In genomic region chr11:77418155-77418980, GRCh38 we compare ENCODE assay signal across 15 cellular contexts. TPM values are rescaled to one million over a fixed set of nuclear protein-coding genes. Genes with fewer than 3 reads are reported as not detected.
A peak's percentile ranks its signal among the peaks of the same experiment; 100 is the strongest.
DNase-seq lines count a peak whose midpoint lies in the region; ATAC-seq and TF ChIP-seq lines count a peak whose summit lies in the region.
"Had no signal": no experiment of that assay in that cellular context is flagged by ENCODE, and none has a peak within 500 bp of the region (broad histone marks: within the 10 kb centered on the region; RNA-seq: fewer than 3 reads in every experiment).

No MANE protein-coding gene starts in this region.

- no peaks in the 10 kb centered on the region for H3K9me3 Mint-ChIP-seq in Caco-2 (ENCODE audit: unreplicated experiment)
- H3K9me3 Mint-ChIP-seq: activated naive CD8-positive, alpha-beta T cell treated with anti-CD3 and anti-CD28 coated beads, Interleukin-2, amount 10 ng/mL, durations not matched to agents 7 days and 5 days; neural crest cell; type B pancreatic cell had no signal

- H3K27ac ChIP-seq in spleen (peak overlapping the region in 6 of 8 donors; percentile 33 to 70 (median 52)), esophagus squamous epithelium (no peak overlapping the region)

- no peak overlapping the region for H3K27ac Mint-ChIP-seq in Caco-2 (ENCODE audit: unreplicated experiment)
- H3K27ac Mint-ChIP-seq: activated naive CD8-positive, alpha-beta T cell treated with anti-CD3 and anti-CD28 coated beads, Interleukin-2, amount 10 ng/mL, durations not matched to agents 7 days and 5 days; type B pancreatic cell had no signal

- intact Hi-C loops in spleen (cut with DNase I; ENCODE audit: low total_unique reads): no loop called here
- intact Hi-C loops in Caco-2 (cut with micrococcal nuclease; ENCODE audit: unreplicated experiment): loop anchor here (2.0 to 10.0 kb wide), 2 partner anchors 52 to 224 kb away; no protein-coding TSS in a partner anchor
- intact Hi-C loops in esophagus squamous epithelium (cut with DNase I): no loop called here

- peaks cover 32% of the 10 kb centered on the region for H3K4me1 Mint-ChIP-seq in Caco-2 (ENCODE audit: low read depth, unreplicated experiment)

- H3K4me3 Mint-ChIP-seq in Caco-2 (ENCODE audit: unreplicated experiment): no peak overlapping the region
- H3K4me3 Mint-ChIP-seq: activated naive CD8-positive, alpha-beta T cell treated with anti-CD3 and anti-CD28 coated beads, Interleukin-2, amount 10 ng/mL, durations not matched to agents 7 days and 5 days; neural crest cell; type B pancreatic cell had no signal

- no peaks in the 10 kb centered on the region for H3K27me3 Mint-ChIP-seq in Caco-2 (ENCODE audit: insufficient read depth, unreplicated experiment)
- H3K27me3 Mint-ChIP-seq: activated naive CD8-positive, alpha-beta T cell treated with anti-CD3 and anti-CD28 coated beads, Interleukin-2, amount 10 ng/mL, durations not matched to agents 7 days and 5 days; type B pancreatic cell had no signal

- TF ChIP-seq CTCF in spleen (IDR thresholded peaks at IDR 0.05 in 8 of 11, conservative IDR thresholded peaks at IDR 0.05 in 3 of 11): no peak
- TF ChIP-seq CTCF in Caco-2 (IDR thresholded peaks at IDR 0.05; ENCODE audit: insufficient read depth in 1 of 2, low read depth in 1 of 2, low read length in 1 of 2, severe bottlenecking in 1 of 2, unreplicated experiment in 1 of 2): no peak
- no peak for TF ChIP-seq CTCF in esophagus squamous epithelium (IDR thresholded peaks at IDR 0.05)

- H3K9me3 ChIP-seq in spleen (no peaks in the 10 kb centered on the region), Caco-2 (no peaks in the 10 kb centered on the region), esophagus squamous epithelium (no peaks in the 10 kb centered on the region)

- peaks cover 0 to 18% (median 12%) of the 10 kb centered on the region in 6 donors for H3K4me1 ChIP-seq in spleen
- H3K4me1 ChIP-seq in Caco-2: peaks cover 33% of the 10 kb centered on the region
- peaks cover 0 to 9% (median 7%) of the 10 kb centered on the region in 3 donors for H3K4me1 ChIP-seq in esophagus squamous epithelium

- CTCF ChIA-PET in Caco-2 (lab: Charles Lee): no interaction called here

- no peaks in the 10 kb centered on the region for H3K36me3 Mint-ChIP-seq in Caco-2 (ENCODE audit: insufficient read depth, unreplicated experiment)
- H3K36me3 Mint-ChIP-seq: type B pancreatic cell had no signal

- no peaks in the 10 kb centered on the region for H3K27me3 ChIP-seq in spleen (replicated peaks in 1 of 7)
- no peaks in the 10 kb centered on the region for H3K27me3 ChIP-seq in Caco-2 (replicated peaks; ENCODE audit: control insufficient read depth, insufficient read depth, low read length)
- H3K27me3 ChIP-seq in esophagus squamous epithelium: no peaks in the 10 kb centered on the region

- H3K36me3 ChIP-seq in spleen: no peaks in the 10 kb centered on the region
- H3K36me3 ChIP-seq in Caco-2 (ENCODE audit: control insufficient read depth, insufficient read depth, low read length): no peaks in the 10 kb centered on the region
- H3K36me3 ChIP-seq in esophagus squamous epithelium: no peaks in the 10 kb centered on the region

- ATAC-seq in HG02610 (IDR thresholded peaks at IDR 0.05; ENCODE audit: unreplicated experiment): peak; percentile 74
- ATAC-seq: activated CD4-positive, CD25-positive, alpha-beta regulatory T cell treated with anti-CD3 and anti-CD28 coated beads, Interleukin-2, amount 50 U/mL, for 24 hours; Panc1 had no signal

- DNase-seq in NCI-H510A treated with DMSO at 0.1 percent for 48 hours (lab: John Stamatoyannopoulos, UW): peak; percentile 15
- no peak for DNase-seq in NCI-H510A (lab: John Stamatoyannopoulos, UW)
- peak; percentile 33 for DNase-seq in NCI-H69 (lab: John Stamatoyannopoulos, UW)
- no peak for DNase-seq in spleen
- DNase-seq in activated CD4-positive, alpha-beta T cell treated with anti-CD3 and anti-CD28 coated beads, Interleukin-2, amount 50 U/mL, for 1 hour: no peak
- DNase-seq in Caco-2: no peak
- no peak for DNase-seq in esophagus squamous epithelium (lab: John Stamatoyannopoulos, UW)
- DNase-seq: activated naive CD8-positive, alpha-beta T cell treated with anti-CD3 and anti-CD28 coated beads, Interleukin-2, amount 10 ng/mL, durations not matched to agents 7 days and 5 days; effector CD4-positive, alpha-beta T cell; stimulated activated CD4-positive, alpha-beta T cell treated with anti-CD3 and anti-CD28 coated beads, Interleukin-4, amount 100 ng/mL, for 1 hour had no signal

- 47 to 67% (median 55%) methylated on average over 4 of the region's 4 CpGs for WGBS in spleen, 5 donors
- 51 to 63% methylated on average over 4 of the region's 4 CpGs for WGBS in esophagus squamous epithelium, 2 donors

- POLR2A ChIA-PET in Caco-2 (lab: Charles Lee): no interaction called here

- TF ChIP-seq POLR2A in spleen (IDR thresholded peaks at IDR 0.05): no peak
- no peak for TF ChIP-seq POLR2A in esophagus squamous epithelium (IDR thresholded peaks at IDR 0.05)

- no TSS peak for BruUV-seq in Caco-2 (replicated peaks; lab: Mats Ljungman, UMichigan)

- H3K4me3 ChIP-seq in spleen: peak overlapping the region in 1 of 8 donors; percentile 0
- no peak overlapping the region for H3K4me3 ChIP-seq in Caco-2 (ENCODE audit: low read depth, low read length)
- no peak overlapping the region for H3K4me3 ChIP-seq in esophagus squamous epithelium

RNA-seq across cellular contexts. Expression of gene PAK1, which starts 55.5 kb away (rescaled TPM):
- total RNA-seq in spleen: 10 to 100 TPM; 31.0 to 76.5 (median 43.1) TPM
- 10 to 100 TPM in 2 of 3 donors, 1 to 10 TPM in 1; 9.3 to 16.4 (median 11.0) TPM for polyA plus RNA-seq in spleen
- total RNA-seq in Caco-2 (2022): 81.1 and 90.1 TPM in 2 replicates
- 10 to 100 TPM; 17.4 to 41.6 (median 24.8) TPM for total RNA-seq in esophagus squamous epithelium

Comparison
In these comparisons a context has a peak if more than half of its experiments do, and no peak if none do; other contexts are left out.
1. DNase-seq: peak in NCI-H510A treated with DMSO at 0.1 percent for 48 hours (single experiment) and NCI-H69 (single experiment); none in NCI-H510A (single experiment), spleen (single experiment), activated CD4-positive, alpha-beta T cell treated with anti-CD3 and anti-CD28 coated beads, Interleukin-2, amount 50 U/mL, for 1 hour (single experiment), Caco-2 (0 of 2) and esophagus squamous epithelium (single experiment).
2. H3K27ac ChIP-seq: peak in spleen (6 of 8); none in esophagus squamous epithelium (0 of 4).